8 cellular contexts compared by ENCODE assay signal in genomic region chr2:205775091-205775876, GRCh38.
DNase-seq lines count a peak whose midpoint lies in the region; ATAC-seq and TF ChIP-seq lines count a peak whose summit lies in the region.

No MANE protein-coding gene starts in this region.

- peak overlapping the region; percentile 54 to 96 (median 90) for H3K27ac ChIP-seq in gastroesophageal sphincter

- peaks cover 33% of the 10 kb centered on the region for H3K4me1 Mint-ChIP-seq in nephron progenitor cell

- WGBS in gastroesophageal sphincter (ENCODE audit: low coverage in 1 of 2), 2 donors = 29 to 39% methylated on average over 4 to 5 of the region's 6 CpGs

- no peaks in the 10 kb centered on the region for H3K9me3 ChIP-seq in gastroesophageal sphincter

- H3K36me3 ChIP-seq in gastroesophageal sphincter = peaks cover 0 to 14% of the 10 kb centered on the region in 2 donors

- TF ChIP-seq POLR2A in gastroesophageal sphincter (IDR thresholded peaks at IDR 0.05) = no peak

- no peak for TF ChIP-seq EP300 in gastroesophageal sphincter (IDR thresholded peaks at IDR 0.05)

- DNase-seq in NOMO-1 treated with DMSO at 0.1 percent for 48 hours (lab: John Stamatoyannopoulos, UW; ENCODE audit: unreplicated experiment) = peak; percentile 5
- DNase-seq in NOMO-1 (lab: John Stamatoyannopoulos, UW; ENCODE audit: unreplicated experiment in 2 of 2) = no peak
- DNase-seq in SK-N-DZ (ENCODE audit: low spot score) = peak; percentile 32
- no peak for DNase-seq in HUDEP-2 (lab: John Stamatoyannopoulos, UW; ENCODE audit: unreplicated experiment in 76 of 76)
- no peak for DNase-seq in nephron progenitor cell

- no peak overlapping the region for H3K4me3 Mint-ChIP-seq in nephron progenitor cell

- H3K9me3 Mint-ChIP-seq in nephron progenitor cell = no peaks in the 10 kb centered on the region

- H3K27me3 Mint-ChIP-seq in nephron progenitor cell (ENCODE audit: low read depth, poor library complexity) = peaks cover 5% of the 10 kb centered on the region

- ATAC-seq in gastroesophageal sphincter (no peak), GM21825 (IDR thresholded peaks at IDR 0.05; ENCODE audit: unreplicated experiment) (no peak), HG02840 (IDR thresholded peaks at IDR 0.05; ENCODE audit: low FRiP score, unreplicated experiment) (no peak)

- TF ChIP-seq CTCF in gastroesophageal sphincter (IDR thresholded peaks at IDR 0.05) (no peak), nephron progenitor cell (IDR thresholded peaks at IDR 0.05) (no peak)

- H3K27me3 ChIP-seq in gastroesophageal sphincter = no peaks in the 10 kb centered on the region

- no peak overlapping the region for H3K27ac Mint-ChIP-seq in nephron progenitor cell

- no peak overlapping the region for H3K4me3 ChIP-seq in gastroesophageal sphincter

- H3K36me3 Mint-ChIP-seq in nephron progenitor cell (ENCODE audit: low read depth) = peaks cover 53% of the 10 kb centered on the region

- H3K4me1 ChIP-seq in gastroesophageal sphincter = peaks cover 4 to 100% (median 19%) of the 10 kb centered on the region in 3 donors

Comparison
In these comparisons a context has a peak if more than half of its experiments do, and no peak if none do; other contexts are left out.
1. DNase-seq: peak in NOMO-1 treated with DMSO at 0.1 percent for 48 hours (single experiment) and SK-N-DZ (single experiment); none in NOMO-1 (0 of 2), HUDEP-2 (0 of 76) and nephron progenitor cell (single experiment).